In the genomic region with DNA sequence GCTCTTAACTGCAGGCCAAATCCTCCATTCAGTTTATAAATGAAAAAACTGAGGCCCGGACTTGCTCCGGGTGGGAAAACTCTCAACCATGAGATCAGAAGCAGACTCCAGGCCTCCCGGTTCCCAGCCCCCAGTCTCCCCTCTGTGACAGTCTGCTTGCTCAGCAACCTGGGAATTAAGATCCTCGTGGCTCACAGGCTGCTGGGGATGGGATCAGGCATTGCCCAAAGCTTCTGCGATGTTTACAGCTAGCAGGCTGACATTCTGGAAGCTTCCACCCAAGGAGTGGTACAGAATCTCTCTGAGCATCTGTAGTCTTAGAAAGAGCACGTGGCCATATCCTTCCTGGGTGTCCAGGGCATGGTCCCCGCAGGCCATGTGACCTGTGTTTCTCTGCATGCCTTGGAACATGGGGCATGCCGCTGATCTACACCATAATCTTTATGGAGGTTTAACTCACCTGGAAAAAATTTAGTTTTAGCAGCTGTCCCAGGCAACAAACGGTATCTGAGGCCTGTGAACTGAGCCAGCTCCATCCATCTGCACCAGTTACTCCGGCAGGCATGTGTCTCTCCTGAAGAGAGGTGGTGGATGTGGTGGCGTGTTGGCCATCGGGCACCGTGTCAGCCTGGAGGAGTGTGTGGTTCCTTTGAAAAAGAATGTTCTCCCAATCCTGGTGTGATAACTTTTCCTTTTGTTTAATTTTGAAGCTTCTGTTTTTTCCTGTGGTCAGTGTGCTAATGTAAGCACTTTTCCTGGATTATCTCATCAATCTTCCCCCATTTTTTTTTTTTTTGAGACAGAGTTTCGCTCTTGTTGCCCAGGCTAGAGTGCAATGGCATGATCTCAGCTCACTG, we compare ENCODE assay signal across 15 cellular contexts. TPM values are rescaled to one million over a fixed set of nuclear protein-coding genes. Genes with fewer than 3 reads are reported as not detected.
DNase-seq lines count a peak whose midpoint lies in the region; TF ChIP-seq lines count a peak whose summit lies in the region.
"Had no signal": no experiment of that assay in that cellular context is flagged by ENCODE, and none has a peak within 500 bp of the region (broad histone marks: within the 10 kb centered on the region; RNA-seq: fewer than 3 reads in every experiment).

No MANE protein-coding gene starts in this region.

- TF ChIP-seq CTCF in fibroblast of villous mesenchyme (IDR thresholded peaks at IDR 0.05; ENCODE audit: insufficient read depth, low read depth, low read length) = no peak
- no peak for TF ChIP-seq CTCF in ovary (IDR thresholded peaks at IDR 0.05)

- H3K27ac ChIP-seq in BLaER1 treated with 17β-estradiol and CSF1 and Interleukin-3, amounts not matched to agents 10 nM and 100 nM = no peak overlapping the region
- H3K27ac ChIP-seq in SK-N-MC (peak overlapping the region; percentile 92), ovary (peak overlapping the region; percentile 19 to 32)

- H3K27me3 ChIP-seq in BLaER1 treated with 17β-estradiol and CSF1 and Interleukin-3, amounts not matched to agents 10 nM and 100 nM = no peaks in the 10 kb centered on the region; a peak in 1 of 22 replicates
- no peaks in the 10 kb centered on the region for H3K27me3 ChIP-seq in ovary

- peaks cover 0 to 20% (median 0%) of the 10 kb centered on the region in 11 experiments; a peak in 5 of 22 replicates for H3K36me3 ChIP-seq in BLaER1 treated with 17β-estradiol and CSF1 and Interleukin-3, amounts not matched to agents 10 nM and 100 nM
- H3K36me3 ChIP-seq in SK-N-MC (ENCODE audit: insufficient read depth, low read length) (no peaks in the 10 kb centered on the region), ovary (no peaks in the 10 kb centered on the region)

- peaks cover 0 to 36% (median 12%) of the 10 kb centered on the region in 11 experiments; a peak in 12 of 22 replicates for H4K20me1 ChIP-seq in BLaER1 treated with 17β-estradiol and CSF1 and Interleukin-3, amounts not matched to agents 10 nM and 100 nM

- in situ Hi-C loops in G401 (cut with HindIII; ENCODE audit: low sequenced_read_pairs) = no loop called here

- H3K4me1 ChIP-seq in BLaER1 treated with 17β-estradiol and CSF1 and Interleukin-3, amounts not matched to agents 10 nM and 100 nM = peaks cover 43 to 95% (median 80%) of the 10 kb centered on the region in 10 experiments
- H3K4me1 ChIP-seq in ovary (ENCODE audit: insufficient read depth) = peaks cover 12% of the 10 kb centered on the region

- DNase-seq in SK-N-MC (ENCODE audit: low read depth, low spot score) (no peak), fibroblast of villous mesenchyme (ENCODE audit: low read depth) (peak; percentile 89), ovary (no peak), mesenteric fat pad (ENCODE audit: low spot score) (no peak), G401 (ENCODE audit: low spot score) (no peak), NCI-H1105 (lab: John Stamatoyannopoulos, UW) (no peak), NCI-H526 (lab: John Stamatoyannopoulos, UW) (no peak)
- DNase-seq: activated CD8-positive, alpha-beta memory T cell treated with anti-CD3 and anti-CD28 coated beads, Interleukin-2, amount 10 ng/mL, durations not matched to agents 7 days and 5 days; activated naive CD4-positive, alpha-beta T cell; effector CD8-positive, alpha-beta T cell; GDM1; NCI-H2081; NCI-H774; T-helper 1 cell had no signal

- no peak overlapping the region for H3K4me3 ChIP-seq in BLaER1 treated with 17β-estradiol and CSF1 and Interleukin-3, amounts not matched to agents 10 nM and 100 nM
- H3K4me3 ChIP-seq in SK-N-MC = peak overlapping the region; percentile 48
- H3K4me3 ChIP-seq in fibroblast of villous mesenchyme (ENCODE audit: low read depth, low read length) = peak overlapping the region; percentile 5
- H3K4me3 ChIP-seq in ovary = no peak overlapping the region

- H3K9me3 ChIP-seq in BLaER1 treated with 17β-estradiol and CSF1 and Interleukin-3, amounts not matched to agents 10 nM and 100 nM (replicated peaks in 1 of 11) = no peaks in the 10 kb centered on the region
- no peaks in the 10 kb centered on the region for H3K9me3 ChIP-seq in SK-N-MC (ENCODE audit: low read depth, low read length)
- H3K9me3 ChIP-seq in ovary = no peaks in the 10 kb centered on the region

- peak overlapping the region in 8 of 11 experiments; percentile 16 to 64 (median 47); a peak in 13 of 22 replicates for H3K4me2 ChIP-seq in BLaER1 treated with 17β-estradiol and CSF1 and Interleukin-3, amounts not matched to agents 10 nM and 100 nM

- intact Hi-C loops in ovary (cut with DNase I) = loop anchor here in 2 of 4 donors (5.0 kb wide), 2 partner anchors 37 to 42 kb away; no protein-coding TSS in a partner anchor

- WGBS in ovary, 3 donors = 62 to 66% (median 62%) methylated on average over 14 of the region's 14 CpGs

- TF ChIP-seq POLR2A in ovary (IDR thresholded peaks at IDR 0.05) = no peak

- no peak for TF ChIP-seq EP300 in ovary (IDR thresholded peaks at IDR 0.05)

- no peak overlapping the region for H3K9ac ChIP-seq in BLaER1 treated with 17β-estradiol and CSF1 and Interleukin-3, amounts not matched to agents 10 nM and 100 nM
- H3K9ac ChIP-seq in SK-N-MC (ENCODE audit: insufficient read length) = peak overlapping the region; percentile 47

RNA-seq across cellular contexts. Expression of a gene that starts 7.9 kb away (rescaled TPM):
- 102 and 256 TPM in 2 replicates for total RNA-seq in fibroblast of villous mesenchyme
- total RNA-seq in ovary = 100 to 1,000 TPM in 5 of 7 donors, 10 to 100 TPM in 2; 62.7 to 394 (median 189) TPM
- 100 to 1,000 TPM in 1 of 2 donors, 10 to 100 TPM in 1; 81.7 to 196 TPM for polyA plus RNA-seq in ovary
- total RNA-seq in mesenteric fat pad = 224 TPM
- 97.6 and 128 TPM in 2 replicates for total RNA-seq in G401 (2014; rRNA removed; shearing (Covaris generic))

Comparison
In these comparisons a context has a peak if more than half of its experiments do, and no peak if none do; other contexts are left out.
1. H3K27ac ChIP-seq: peak in SK-N-MC (single experiment) and ovary (2 of 2); none in BLaER1 treated with 17β-estradiol and CSF1 and Interleukin-3, amounts not matched to agents 10 nM and 100 nM (0 of 11).
2. H3K4me3 ChIP-seq: peak in SK-N-MC (single experiment) and fibroblast of villous mesenchyme (single experiment); none in BLaER1 treated with 17β-estradiol and CSF1 and Interleukin-3, amounts not matched to agents 10 nM and 100 nM (0 of 10) and ovary (single experiment).